In the genomic region with DNA sequence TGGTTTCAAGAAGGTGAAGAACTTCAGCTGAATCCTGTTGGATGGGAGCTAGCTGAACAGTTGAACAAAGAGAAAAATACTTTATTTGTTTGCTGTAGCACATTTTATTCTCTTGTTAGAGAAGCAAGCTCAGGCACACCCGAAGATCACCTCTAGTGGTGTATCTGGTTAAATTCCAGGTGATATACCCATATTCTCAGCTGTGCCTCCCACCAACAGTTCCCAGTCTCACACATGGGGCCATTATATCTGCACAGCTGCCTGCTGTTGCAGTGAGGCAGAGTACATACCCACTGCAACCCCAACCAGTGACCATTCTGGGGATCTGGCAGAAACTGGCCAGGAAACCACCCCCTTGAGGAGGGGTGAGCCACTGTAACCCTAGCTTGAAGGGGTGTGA, we compare ENCODE assay signal across 17 cellular contexts. TPM values are rescaled to one million over a fixed set of nuclear protein-coding genes. Genes with fewer than 3 reads are reported as not detected.
DNase-seq lines count a peak whose midpoint lies in the region; ATAC-seq and TF ChIP-seq lines count a peak whose summit lies in the region.
"Had no signal": no experiment of that assay in that cellular context is flagged by ENCODE, and none has a peak within 500 bp of the region (broad histone marks: within the 10 kb centered on the region; RNA-seq: fewer than 3 reads in every experiment).

No MANE protein-coding gene starts in this region.

- H3K4me1 Mint-ChIP-seq in stimulated activated naive CD8-positive, alpha-beta T cell treated with anti-CD3 and anti-CD28 coated beads, Interleukin-15, amount 100 ng/mL, for 72 hours: peaks cover 40% of the 10 kb centered on the region
- no peaks in the 10 kb centered on the region for H3K4me1 Mint-ChIP-seq in WTC11
- peaks cover 29% of the 10 kb centered on the region for H3K4me1 Mint-ChIP-seq in memory B cell
- peaks cover 22% of the 10 kb centered on the region for H3K4me1 Mint-ChIP-seq in activated CD8-positive, alpha-beta T cell treated with anti-CD3 and anti-CD28 coated beads, Interleukin-2, amount 10 ng/mL, durations not matched to agents 7 days and 5 days (ENCODE audit: low read depth)

- no peak overlapping the region for H3K4me3 Mint-ChIP-seq in stimulated activated naive CD8-positive, alpha-beta T cell treated with anti-CD3 and anti-CD28 coated beads, Interleukin-15, amount 100 ng/mL, for 72 hours
- no peak overlapping the region for H3K4me3 Mint-ChIP-seq in WTC11
- H3K4me3 Mint-ChIP-seq in memory B cell: no peak overlapping the region
- no peak overlapping the region for H3K4me3 Mint-ChIP-seq in activated CD8-positive, alpha-beta T cell treated with anti-CD3 and anti-CD28 coated beads, Interleukin-2, amount 10 ng/mL, durations not matched to agents 7 days and 5 days
- H3K4me3 Mint-ChIP-seq: CD4-positive, alpha-beta T cell had no signal

- CTCF ChIA-PET in WTC11 (lab: Charles Lee): interaction anchor here (1.3 kb wide), 2 partner anchors 9 to 174 kb away, joined by 4 to 13 read pairs; a partner anchor contains a TSS
- CTCF ChIA-PET in activated CD8-positive, alpha-beta T cell treated with anti-CD3 and anti-CD28 coated beads, Interleukin-2, amount 10 ng/mL, durations not matched to agents 7 days and 5 days (lab: Charles Lee): interaction anchor here (1.0 to 1.2 kb wide), 2 partner anchors 20 to 135 kb away, joined by 3 read pairs; a partner anchor contains a TSS

- H3K36me3 Mint-ChIP-seq in WTC11: peaks cover 31% of the 10 kb centered on the region
- H3K36me3 Mint-ChIP-seq in memory B cell: peaks cover 22% of the 10 kb centered on the region
- peaks cover 46% of the 10 kb centered on the region for H3K36me3 Mint-ChIP-seq in activated CD8-positive, alpha-beta T cell treated with anti-CD3 and anti-CD28 coated beads, Interleukin-2, amount 10 ng/mL, durations not matched to agents 7 days and 5 days (ENCODE audit: low read depth)

- DNase-seq in stimulated activated naive CD8-positive, alpha-beta T cell treated with anti-CD3 and anti-CD28 coated beads, Interleukin-15, amount 100 ng/mL, for 72 hours: no peak
- no peak for DNase-seq in stimulated activated naive CD8-positive, alpha-beta T cell treated with anti-CD3 and anti-CD28 coated beads, Interleukin-15, Interleukin-2, amounts not matched to agents 100 U/mL and 50 U/mL, for 24 hours
- DNase-seq in WTC11 (ENCODE audit: low spot score) (no peak), memory B cell (ENCODE audit: low spot score in 2 of 2) (no peak)
- no peak for DNase-seq in activated CD8-positive, alpha-beta T cell treated with anti-CD3 and anti-CD28 coated beads, Interleukin-2, amount 10 ng/mL, durations not matched to agents 7 days and 5 days
- no peak for DNase-seq in activated naive CD4-positive, alpha-beta T cell (lab: John Stamatoyannopoulos, UW)
- DNase-seq: Calu3; CD4-positive, alpha-beta T cell; DND-41; GDM1; IMR-90; NCI-H2107; NCI-H226; NCI-H526; OCI-M1 had no signal

- no peaks in the 10 kb centered on the region for H3K9me3 Mint-ChIP-seq in stimulated activated naive CD8-positive, alpha-beta T cell treated with anti-CD3 and anti-CD28 coated beads, Interleukin-15, amount 100 ng/mL, for 72 hours
- H3K9me3 Mint-ChIP-seq in WTC11 (no peaks in the 10 kb centered on the region), memory B cell (no peaks in the 10 kb centered on the region)
- H3K9me3 Mint-ChIP-seq in activated CD8-positive, alpha-beta T cell treated with anti-CD3 and anti-CD28 coated beads, Interleukin-2, amount 10 ng/mL, durations not matched to agents 7 days and 5 days (ENCODE audit: insufficient read depth): no peaks in the 10 kb centered on the region
- H3K9me3 Mint-ChIP-seq: CD4-positive, alpha-beta T cell had no signal

- H3K27me3 Mint-ChIP-seq in stimulated activated naive CD8-positive, alpha-beta T cell treated with anti-CD3 and anti-CD28 coated beads, Interleukin-15, amount 100 ng/mL, for 72 hours: no peaks in the 10 kb centered on the region
- H3K27me3 Mint-ChIP-seq in WTC11 (ENCODE audit: low read depth) (no peaks in the 10 kb centered on the region), memory B cell (no peaks in the 10 kb centered on the region)
- no peaks in the 10 kb centered on the region for H3K27me3 Mint-ChIP-seq in activated CD8-positive, alpha-beta T cell treated with anti-CD3 and anti-CD28 coated beads, Interleukin-2, amount 10 ng/mL, durations not matched to agents 7 days and 5 days (ENCODE audit: low read depth)
- H3K27me3 Mint-ChIP-seq: CD4-positive, alpha-beta T cell had no signal

- no peak for TF ChIP-seq CTCF in WTC11 (IDR thresholded peaks at IDR 0.05)

- peak; percentile 48 for ATAC-seq in stimulated activated naive CD8-positive, alpha-beta T cell treated with anti-CD3 and anti-CD28 coated beads, Interleukin-15, amount 100 ng/mL, for 72 hours
- no peak for ATAC-seq in stimulated activated naive CD8-positive, alpha-beta T cell treated with anti-CD3 and anti-CD28 coated beads, Interleukin-15, Interleukin-2, amounts not matched to agents 100 U/mL and 50 U/mL, for 24 hours
- ATAC-seq in WTC11 (peak; percentile 24; the same call in 1 of the 2 replicates), memory B cell (ENCODE audit: low read depth) (peak; percentile 26), GM18907 (IDR thresholded peaks at IDR 0.05; ENCODE audit: unreplicated experiment) (no peak), HG02852 (IDR thresholded peaks at IDR 0.05; ENCODE audit: unreplicated experiment) (no peak)
- ATAC-seq in activated CD8-positive, alpha-beta T cell treated with anti-CD3 and anti-CD28 coated beads, Interleukin-2, amount 10 ng/mL, durations not matched to agents 7 days and 5 days: no peak

- POLR2A ChIA-PET in WTC11 (lab: Charles Lee): no interaction called here
- POLR2A ChIA-PET in activated CD8-positive, alpha-beta T cell treated with anti-CD3 and anti-CD28 coated beads, Interleukin-2, amount 10 ng/mL, durations not matched to agents 7 days and 5 days (lab: Charles Lee): no interaction called here

- no peak overlapping the region for H3K27ac Mint-ChIP-seq in stimulated activated naive CD8-positive, alpha-beta T cell treated with anti-CD3 and anti-CD28 coated beads, Interleukin-15, amount 100 ng/mL, for 72 hours
- H3K27ac Mint-ChIP-seq in WTC11 (no peak overlapping the region; the same call in 1 of the 2 replicates), memory B cell (peak overlapping the region; percentile 0)
- H3K27ac Mint-ChIP-seq in activated CD8-positive, alpha-beta T cell treated with anti-CD3 and anti-CD28 coated beads, Interleukin-2, amount 10 ng/mL, durations not matched to agents 7 days and 5 days: no peak overlapping the region
- H3K27ac Mint-ChIP-seq: CD4-positive, alpha-beta T cell had no signal

TF ChIP-seq in WTC11, 78 proteins besides CTCF, POLR2A, EP300 and RAD21 (continues in another document):
- TF ChIP-seq ZNF232 (CRISPR knock-in tag; IDR thresholded peaks at IDR 0.05) (no peak), RELA (CRISPR knock-in tag; IDR thresholded peaks at IDR 0.05; ENCODE audit: borderline replicate concordance) (no peak), KAT7 (CRISPR knock-in tag; IDR thresholded peaks at IDR 0.05; ENCODE audit: borderline replicate concordance) (no peak), ZNF219 (CRISPR knock-in tag; IDR thresholded peaks at IDR 0.05; ENCODE audit: borderline replicate concordance) (no peak), CBFB (CRISPR knock-in tag; IDR thresholded peaks at IDR 0.05; ENCODE audit: low read depth) (no peak)
- TF ChIP-seq, protein P1, sequence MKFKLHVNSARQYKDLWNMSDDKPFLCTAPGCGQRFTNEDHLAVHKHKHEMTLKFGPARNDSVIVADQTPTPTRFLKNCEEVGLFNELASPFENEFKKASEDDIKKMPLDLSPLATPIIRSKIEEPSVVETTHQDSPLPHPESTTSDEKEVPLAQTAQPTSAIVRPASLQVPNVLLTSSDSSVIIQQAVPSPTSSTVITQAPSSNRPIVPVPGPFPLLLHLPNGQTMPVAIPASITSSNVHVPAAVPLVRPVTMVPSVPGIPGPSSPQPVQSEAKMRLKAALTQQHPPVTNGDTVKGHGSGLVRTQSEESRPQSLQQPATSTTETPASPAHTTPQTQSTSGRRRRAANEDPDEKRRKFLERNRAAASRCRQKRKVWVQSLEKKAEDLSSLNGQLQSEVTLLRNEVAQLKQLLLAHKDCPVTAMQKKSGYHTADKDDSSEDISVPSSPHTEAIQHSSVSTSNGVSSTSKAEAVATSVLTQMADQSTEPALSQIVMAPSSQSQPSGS (CRISPR knock-in tag; IDR thresholded peaks at IDR 0.05; ENCODE audit: borderline replicate concordance, low read depth): no peak
- TF ChIP-seq, protein P2, sequence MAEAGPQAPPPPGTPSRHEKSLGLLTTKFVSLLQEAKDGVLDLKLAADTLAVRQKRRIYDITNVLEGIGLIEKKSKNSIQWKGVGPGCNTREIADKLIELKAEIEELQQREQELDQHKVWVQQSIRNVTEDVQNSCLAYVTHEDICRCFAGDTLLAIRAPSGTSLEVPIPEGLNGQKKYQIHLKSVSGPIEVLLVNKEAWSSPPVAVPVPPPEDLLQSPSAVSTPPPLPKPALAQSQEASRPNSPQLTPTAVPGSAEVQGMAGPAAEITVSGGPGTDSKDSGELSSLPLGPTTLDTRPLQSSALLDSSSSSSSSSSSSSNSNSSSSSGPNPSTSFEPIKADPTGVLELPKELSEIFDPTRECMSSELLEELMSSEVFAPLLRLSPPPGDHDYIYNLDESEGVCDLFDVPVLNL (CRISPR knock-in tag; IDR thresholded peaks at IDR 0.05; ENCODE audit: borderline replicate concordance, low read depth): no peak

RNA-seq across cellular contexts. Expression of a gene that starts 9.2 kb away (rescaled TPM):
- 47.2 to 49.6 TPM (median 49.2 TPM) in 3 replicates for total RNA-seq in WTC11 (2021)
- total RNA-seq in activated CD8-positive, alpha-beta T cell treated with anti-CD3 and anti-CD28 coated beads, Interleukin-2, amount 10 ng/mL, durations not matched to agents 7 days and 5 days: 10 to 100 TPM; 40.9 to 41.0 TPM

RNA-seq across cellular contexts. Expression of a gene that starts 23.5 kb away (rescaled TPM):
- total RNA-seq in WTC11 (2021): 53.0 to 68.2 TPM (median 55.0 TPM) in 3 replicates
- total RNA-seq in activated CD8-positive, alpha-beta T cell treated with anti-CD3 and anti-CD28 coated beads, Interleukin-2, amount 10 ng/mL, durations not matched to agents 7 days and 5 days: 1 to 10 TPM; 1.0 to 1.5 TPM

Comparison
In these comparisons a context has a peak if more than half of its experiments do, and no peak if none do; other contexts are left out.
1. ATAC-seq: peak in stimulated activated naive CD8-positive, alpha-beta T cell treated with anti-CD3 and anti-CD28 coated beads, Interleukin-15, amount 100 ng/mL, for 72 hours (single experiment), WTC11 (single experiment) and memory B cell (single experiment); none in stimulated activated naive CD8-positive, alpha-beta T cell treated with anti-CD3 and anti-CD28 coated beads, Interleukin-15, Interleukin-2, amounts not matched to agents 100 U/mL and 50 U/mL, for 24 hours (single experiment), activated CD8-positive, alpha-beta T cell treated with anti-CD3 and anti-CD28 coated beads, Interleukin-2, amount 10 ng/mL, durations not matched to agents 7 days and 5 days (single experiment), GM18907 (single experiment) and HG02852 (single experiment).
2. RNA of a gene that starts 23.5 kb away (total RNA-seq): 53.0 to 68.2 TPM in WTC11; 1.0 to 1.5 TPM in activated CD8-positive, alpha-beta T cell treated with anti-CD3 and anti-CD28 coated beads, Interleukin-2, amount 10 ng/mL, durations not matched to agents 7 days and 5 days; every median in the first group is over 10 times any median in the second.